ENCODE assay signal across 1 cellular context in genomic region chr16:66751135-66751991, GRCh38.
A peak's percentile ranks its signal among the peaks of the same experiment; 100 is the strongest.
TF ChIP-seq lines count a peak whose summit lies in the region.

Gene DYNC1LI2 (minus strand): TSS chr16:66751609. CDS start chr16:66751591, 18 bp downstream.

TF ChIP-seq in HEK293, 187 proteins besides CTCF, POLR2A, EP300 and RAD21 (continued from another document and continues in another):
- TF ChIP-seq ZNF548 (tag by site-specific recombination; IDR thresholded peaks at IDR 0.05) (no peak), ZNF214 (tag by site-specific recombination; IDR thresholded peaks at IDR 0.05; ENCODE audit: borderline replicate concordance) (no peak), PBX3 (CRISPR knock-in tag; IDR thresholded peaks at IDR 0.05) (no peak; the same call in 1 of the 2 replicates), ZNF645 (tag by site-specific recombination; IDR thresholded peaks at IDR 0.05) (no peak), KLF9 (tag by site-specific recombination; IDR thresholded peaks at IDR 0.05; ENCODE audit: low read depth) (peak; percentile 88), ZNF514 (tag by site-specific recombination; IDR thresholded peaks at IDR 0.05) (no peak), ZNF560 (tag by site-specific recombination; IDR thresholded peaks at IDR 0.05; ENCODE audit: borderline replicate concordance) (no peak), ZNF785 (tag by site-specific recombination; IDR thresholded peaks at IDR 0.05) (no peak), ZNF596 (tag by site-specific recombination; IDR thresholded peaks at IDR 0.05) (peak; percentile 25; the same call in 1 of the 2 replicates), ZBTB8A (tag by site-specific recombination; IDR thresholded peaks at IDR 0.05) (no peak), ZNF664 (tag by site-specific recombination; IDR thresholded peaks at IDR 0.05) (no peak), INSM2 (tag by site-specific recombination; IDR thresholded peaks at IDR 0.05) (no peak), ZNF148 (tag by site-specific recombination; IDR thresholded peaks at IDR 0.05; ENCODE audit: borderline replicate concordance) (no peak), ZNF677 (tag by site-specific recombination; IDR thresholded peaks at IDR 0.05) (peak; percentile 66; the same call in 1 of the 2 replicates), ZNF792 (tag by site-specific recombination; IDR thresholded peaks at IDR 0.05) (no peak), SCRT2 (tag by site-specific recombination; IDR thresholded peaks at IDR 0.05) (no peak), ZNF76 (tag by site-specific recombination; IDR thresholded peaks at IDR 0.05; ENCODE audit: borderline replicate concordance, low read depth) (peak; percentile 10; the same call in 1 of the 2 replicates), MYNN (tag by site-specific recombination; IDR thresholded peaks at IDR 0.05; ENCODE audit: borderline replicate concordance) (no peak), ZNF501 (tag by site-specific recombination; IDR thresholded peaks at IDR 0.05) (no peak), ZNF114 (tag by site-specific recombination; IDR thresholded peaks at IDR 0.05) (no peak), GLIS1 (tag by site-specific recombination; IDR thresholded peaks at IDR 0.05) (no peak), ZNF211 (tag by site-specific recombination; IDR thresholded peaks at IDR 0.05; ENCODE audit: low read depth) (no peak), PATZ1 (tag by site-specific recombination; IDR thresholded peaks at IDR 0.05) (peak; percentile 69; the same call in 1 of the 2 replicates), ZSCAN16 (tag by site-specific recombination; IDR thresholded peaks at IDR 0.05) (no peak), ZNF670 (tag by site-specific recombination; IDR thresholded peaks at IDR 0.05; ENCODE audit: low read depth) (no peak), ZBTB11 (tag by site-specific recombination; conservative IDR thresholded peaks at IDR 0.05; ENCODE audit: low read depth) (no peak), ZNF658 (tag by site-specific recombination; IDR thresholded peaks at IDR 0.05) (no peak), MZF1 (tag by site-specific recombination; IDR thresholded peaks at IDR 0.05; ENCODE audit: borderline replicate concordance) (no peak), ZNF830 (tag by site-specific recombination; IDR thresholded peaks at IDR 0.05; ENCODE audit: low read depth) (no peak), ZNF140 (tag by site-specific recombination; IDR thresholded peaks at IDR 0.05) (no peak), KLF7 (tag by site-specific recombination; IDR thresholded peaks at IDR 0.05; ENCODE audit: borderline replicate concordance) (0 out of 2 replicates have a peak, but pooled peaks have one; percentile 17), WT1 (tag by site-specific recombination; IDR thresholded peaks at IDR 0.05) (no peak), PRDM4 (tag by site-specific recombination; IDR thresholded peaks at IDR 0.05) (no peak), ZXDB (tag by site-specific recombination; IDR thresholded peaks at IDR 0.05) (no peak), ZEB2 (tag by site-specific recombination; IDR thresholded peaks at IDR 0.05) (no peak), ZSCAN4 (tag by site-specific recombination; IDR thresholded peaks at IDR 0.05) (no peak), ZNF223 (tag by site-specific recombination; IDR thresholded peaks at IDR 0.05) (no peak), ZNF626 (tag by site-specific recombination; IDR thresholded peaks at IDR 0.05) (0 out of 2 replicates have a peak, but pooled peaks have one; percentile 42), ZBTB26 (tag by site-specific recombination; optimal IDR thresholded peaks at IDR 0.05) (peak; percentile 11), EGR2 (tag by site-specific recombination; IDR thresholded peaks at IDR 0.05; ENCODE audit: low read depth) (no peak), ZBTB6 (tag by site-specific recombination; IDR thresholded peaks at IDR 0.05) (no peak), ZSCAN5A (tag by site-specific recombination; IDR thresholded peaks at IDR 0.05) (no peak), ZNF202 (tag by site-specific recombination; IDR thresholded peaks at IDR 0.05; ENCODE audit: borderline replicate concordance) (no peak)
